Comparison of ENCODE assay signal across 8 cellular contexts in the genomic region with DNA sequence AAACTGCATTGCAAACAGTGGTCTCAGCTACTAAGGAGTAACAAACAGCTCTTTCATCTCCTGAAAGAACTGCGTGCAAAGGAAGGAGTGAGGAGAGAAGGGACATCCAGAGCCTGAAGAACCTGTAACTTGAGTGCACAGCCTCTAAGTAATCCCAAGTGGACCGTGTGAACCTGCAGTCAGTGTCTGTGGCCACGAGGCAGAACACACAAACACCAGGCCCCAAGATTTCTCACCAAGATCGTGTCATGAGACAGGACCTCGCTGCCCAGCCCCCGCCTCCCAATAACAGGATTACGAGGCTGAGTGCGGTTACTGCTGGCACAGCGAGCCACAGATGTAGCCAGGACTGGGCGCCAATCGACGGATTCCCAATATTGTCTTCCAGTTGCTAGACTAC.
A peak's percentile ranks its signal among the peaks of the same experiment; 100 is the strongest.
DNase-seq lines count a peak whose midpoint lies in the region; ATAC-seq, FAIRE-seq and TF ChIP-seq lines count a peak whose summit lies in the region.

No MANE protein-coding gene starts in this region.

- DNase-seq in Panc1 (ENCODE audit: low read depth, low spot score) (no peak), endodermal cell (peak; percentile 72), mesenchymal stem cell (peak; percentile 82), suprapubic skin (ENCODE audit: low spot score in 2 of 2) (peak; percentile 87 to 91), D721Med (ENCODE audit: insufficient read length, low spot score) (no peak)
- no peak for DNase-seq in stimulated activated CD4-positive, alpha-beta T cell treated with anti-CD3 and anti-CD28 coated beads, Interleukin-12 subunit alpha, Interleukin-12 subunit beta, amount 100 ng/mL, for 4 hours
- DNase-seq in stimulated activated naive CD8-positive, alpha-beta T cell treated with anti-CD3 and anti-CD28 coated beads, Interleukin-15, amount 100 ng/mL, for 72 hours = no peak

- H3K9me3 Mint-ChIP-seq in endodermal cell = no peaks in the 10 kb centered on the region
- H3K9me3 Mint-ChIP-seq in stimulated activated naive CD8-positive, alpha-beta T cell treated with anti-CD3 and anti-CD28 coated beads, Interleukin-15, amount 100 ng/mL, for 72 hours = no peaks in the 10 kb centered on the region

- H3K4me3 ChIP-seq in Panc1 (ENCODE audit: low read depth in 2 of 2, low read length in 2 of 2) = no peak overlapping the region
- no peak overlapping the region for H3K4me3 ChIP-seq in endodermal cell (ENCODE audit: low read length)
- peak overlapping the region in 1 of 2 experiments; percentile 38 for H3K4me3 ChIP-seq in mesenchymal stem cell (ENCODE audit: insufficient read depth in 1 of 2, low read depth in 1 of 2, low read length in 2 of 2)
- no peak overlapping the region for H3K4me3 ChIP-seq in suprapubic skin

- H3K27ac ChIP-seq in Panc1 (ENCODE audit: low read length) (peak overlapping the region; percentile 67), endodermal cell (ENCODE audit: low read depth, low read length) (no peak overlapping the region), mesenchymal stem cell (ENCODE audit: low read length, poor library complexity, severe bottlenecking) (peak overlapping the region; percentile 63), suprapubic skin (peak overlapping the region; percentile 82)

- H3K9me3 ChIP-seq in Panc1 (ENCODE audit: control insufficient read depth, insufficient read depth, low read depth, low read length) = no peaks in the 10 kb centered on the region
- H3K9me3 ChIP-seq in endodermal cell (ENCODE audit: control insufficient read depth, low read length) = no peaks in the 10 kb centered on the region
- H3K9me3 ChIP-seq in mesenchymal stem cell (ENCODE audit: control insufficient read depth, low read length) = no peaks in the 10 kb centered on the region
- no peaks in the 10 kb centered on the region for H3K9me3 ChIP-seq in suprapubic skin

- peak overlapping the region; percentile 12 for H2BK15ac ChIP-seq in mesenchymal stem cell (ENCODE audit: low read depth, poor library complexity, severe bottlenecking)

- no peak for ATAC-seq in Panc1
- no peak for ATAC-seq in stimulated activated naive CD8-positive, alpha-beta T cell treated with anti-CD3 and anti-CD28 coated beads, Interleukin-15, amount 100 ng/mL, for 72 hours
- no peak for ATAC-seq in HG02870 (IDR thresholded peaks at IDR 0.05; ENCODE audit: unreplicated experiment)

- TF ChIP-seq CTCF in Panc1 (IDR thresholded peaks at IDR 0.05) (no peak), endodermal cell (conservative IDR thresholded peaks at IDR 0.05) (no peak), suprapubic skin (IDR thresholded peaks at IDR 0.05) (no peak), D721Med (IDR thresholded peaks at IDR 0.05; ENCODE audit: insufficient read depth, missing control alignments) (no peak)

- TF ChIP-seq POLR2A in suprapubic skin (IDR thresholded peaks at IDR 0.05) = peak in 1 of 2 donors; percentile 26

- peak overlapping the region in 1 of 2 experiments; percentile 35 for H3K4ac ChIP-seq in mesenchymal stem cell (ENCODE audit: low read depth in 1 of 2, low read length in 2 of 2)

- peak overlapping the region; percentile 88 to 89 for H3K18ac ChIP-seq in mesenchymal stem cell (ENCODE audit: low read depth in 1 of 2, low read length in 2 of 2)

- peak overlapping the region; percentile 71 for H2BK120ac ChIP-seq in mesenchymal stem cell (ENCODE audit: low read depth, low read length)

- no peak overlapping the region for H3K23ac ChIP-seq in mesenchymal stem cell (ENCODE audit: low read length in 2 of 2)

- H3K36me3 Mint-ChIP-seq in endodermal cell (ENCODE audit: low read depth) = no peaks in the 10 kb centered on the region

- intact Hi-C loops in Panc1 (cut with micrococcal nuclease; ENCODE audit: unreplicated experiment) = no loop called here

- H3K36me3 ChIP-seq in Panc1 (ENCODE audit: control insufficient read depth, insufficient read depth, low read length) = no peaks in the 10 kb centered on the region
- H3K36me3 ChIP-seq in endodermal cell (ENCODE audit: control insufficient read depth, insufficient read depth, low read length) = no peaks in the 10 kb centered on the region
- H3K36me3 ChIP-seq in mesenchymal stem cell (ENCODE audit: control insufficient read depth in 1 of 2, insufficient read depth in 2 of 2, low read depth in 1 of 2, low read length in 2 of 2) = no peaks in the 10 kb centered on the region
- no peaks in the 10 kb centered on the region for H3K36me3 ChIP-seq in suprapubic skin

- peak overlapping the region; percentile 79 for H3K27ac Mint-ChIP-seq in endodermal cell
- no peak overlapping the region for H3K27ac Mint-ChIP-seq in stimulated activated naive CD8-positive, alpha-beta T cell treated with anti-CD3 and anti-CD28 coated beads, Interleukin-15, amount 100 ng/mL, for 72 hours

- FAIRE-seq in D721Med (lab: Jason Lieb, UNC) = no peak

- H2BK5ac ChIP-seq in mesenchymal stem cell (ENCODE audit: low read depth, low read length, poor library complexity, severe bottlenecking) = no peak overlapping the region

- no peak overlapping the region for H3K14ac ChIP-seq in mesenchymal stem cell (ENCODE audit: low read length in 2 of 2)

- no peaks in the 10 kb centered on the region for H3K27me3 Mint-ChIP-seq in endodermal cell (ENCODE audit: insufficient read depth)
- H3K27me3 Mint-ChIP-seq in stimulated activated naive CD8-positive, alpha-beta T cell treated with anti-CD3 and anti-CD28 coated beads, Interleukin-15, amount 100 ng/mL, for 72 hours = peaks cover 16% of the 10 kb centered on the region

- H2AK5ac ChIP-seq in mesenchymal stem cell (ENCODE audit: low read length, severe bottlenecking) = peak overlapping the region; percentile 17

- H4K8ac ChIP-seq in mesenchymal stem cell (ENCODE audit: low read length) = peak overlapping the region; percentile 29

- POLR2A ChIA-PET in Panc1 (lab: Charles Lee) = no interaction called here

- no peak overlapping the region for H3K4me2 ChIP-seq in mesenchymal stem cell (ENCODE audit: low read length, poor library complexity, severe bottlenecking)

- peaks cover 64% of the 10 kb centered on the region for H3K4me1 Mint-ChIP-seq in endodermal cell
- no peaks in the 10 kb centered on the region for H3K4me1 Mint-ChIP-seq in stimulated activated naive CD8-positive, alpha-beta T cell treated with anti-CD3 and anti-CD28 coated beads, Interleukin-15, amount 100 ng/mL, for 72 hours

- H3K79me1 ChIP-seq in mesenchymal stem cell (replicated peaks; ENCODE audit: low read length, poor library complexity, severe bottlenecking) = no peaks in the 10 kb centered on the region

- H3K4me1 ChIP-seq in Panc1 (ENCODE audit: control insufficient read depth, insufficient read depth, low read length) (peaks cover 66% of the 10 kb centered on the region), endodermal cell (ENCODE audit: control insufficient read depth, insufficient read depth, low read length) (peaks cover 35% of the 10 kb centered on the region), mesenchymal stem cell (ENCODE audit: control insufficient read depth, insufficient read depth, low read depth, low read length) (peaks cover 36% of the 10 kb centered on the region), suprapubic skin (peaks cover 67% of the 10 kb centered on the region)

- in situ Hi-C loops in Panc1 (cut with HindIII; ENCODE audit: low pct_unique_long_range_greater_than_20kb, low sequenced_read_pairs) = no loop called here

- no peak for TF ChIP-seq EP300 in suprapubic skin (IDR thresholded peaks at IDR 0.05)

- H3K27me3 ChIP-seq in Panc1 (ENCODE audit: control insufficient read depth, insufficient read depth, low read length) (no peaks in the 10 kb centered on the region), endodermal cell (ENCODE audit: control insufficient read depth, insufficient read depth, low read length, poor library complexity, severe bottlenecking) (no peaks in the 10 kb centered on the region), mesenchymal stem cell (ENCODE audit: control insufficient read depth in 1 of 2, insufficient read depth in 1 of 2, low read length in 2 of 2) (no peaks in the 10 kb centered on the region), suprapubic skin (no peaks in the 10 kb centered on the region)

- BruUV-seq in Panc1 (replicated peaks; lab: Mats Ljungman, UMichigan) = no TSS peak

- CTCF ChIA-PET in Panc1 (lab: Charles Lee) = no interaction called here

- peak overlapping the region; percentile 74 to 97 for H2BK12ac ChIP-seq in mesenchymal stem cell (ENCODE audit: low read length in 2 of 2)

- H4K91ac ChIP-seq in mesenchymal stem cell (ENCODE audit: low read length) = peak overlapping the region; percentile 91

- no peak overlapping the region for H2AFZ ChIP-seq in mesenchymal stem cell (ENCODE audit: low read depth, low read length)

- peak overlapping the region; percentile 22 for H3K9ac ChIP-seq in endodermal cell (ENCODE audit: extremely low read depth, low read length, poor library complexity, severe bottlenecking)
- H3K9ac ChIP-seq in mesenchymal stem cell (ENCODE audit: low read length) = peak overlapping the region; percentile 78

- WGBS in endodermal cell (ENCODE audit: insufficient coverage in 1 of 2, insufficient read length in 1 of 2), 2 experiments = 69 to 80% methylated on average over 6 to 12 of the region's 12 CpGs
- 52% methylated on average over 9 of the region's 12 CpGs for WGBS in mesenchymal stem cell
- WGBS in suprapubic skin = 29% methylated on average over 12 of the region's 12 CpGs

- peak overlapping the region; percentile 9 for H3K4me3 Mint-ChIP-seq in endodermal cell
- no peak overlapping the region for H3K4me3 Mint-ChIP-seq in stimulated activated naive CD8-positive, alpha-beta T cell treated with anti-CD3 and anti-CD28 coated beads, Interleukin-15, amount 100 ng/mL, for 72 hours

Comparison
In these comparisons a context has a peak if more than half of its experiments do, and no peak if none do; other contexts are left out.
1. DNase-seq: peak in endodermal cell (single experiment), mesenchymal stem cell (single experiment) and suprapubic skin (2 of 2); none in Panc1 (single experiment), stimulated activated CD4-positive, alpha-beta T cell treated with anti-CD3 and anti-CD28 coated beads, Interleukin-12 subunit alpha, Interleukin-12 subunit beta, amount 100 ng/mL, for 4 hours (single experiment), stimulated activated naive CD8-positive, alpha-beta T cell treated with anti-CD3 and anti-CD28 coated beads, Interleukin-15, amount 100 ng/mL, for 72 hours (0 of 2) and D721Med (single experiment).